In genomic region chr15:99123706-99124451, GRCh38 we compare ENCODE assay signal across 8 cellular contexts. TPM values are rescaled to one million over a fixed set of nuclear protein-coding genes. Genes with fewer than 3 reads are reported as not detected.
A peak's percentile ranks its signal among the peaks of the same experiment; 100 is the strongest.
DNase-seq lines count a peak whose midpoint lies in the region; ATAC-seq, FAIRE-seq and TF ChIP-seq lines count a peak whose summit lies in the region.

No MANE protein-coding gene starts in this region.

- H2BK120ac ChIP-seq in mesenchymal stem cell (ENCODE audit: low read depth, low read length), result peak overlapping the region; percentile 95

- H3K4me3 ChIP-seq in HFF-Myc (replicated peaks; ENCODE audit: low read depth, low read length) (peak overlapping the region; percentile 7), endodermal cell (ENCODE audit: low read length) (no peak overlapping the region), mesenchymal stem cell (ENCODE audit: insufficient read depth in 1 of 2, low read depth in 1 of 2, low read length in 2 of 2) (peak overlapping the region in 1 of 2 experiments; percentile 52), upper lobe of left lung (peak overlapping the region in 3 of 4 donors; percentile 7 to 25 (median 7))

- 54 to 63% methylated on average over 17 to 21 of the region's 21 CpGs for WGBS in endodermal cell (ENCODE audit: insufficient coverage in 1 of 2, insufficient read length in 1 of 2), 2 experiments
- WGBS in mesenchymal stem cell, result 7% methylated on average over 21 of the region's 21 CpGs
- WGBS in upper lobe of left lung, 2 donors, result 19 to 24% methylated on average over 4 to 21 of the region's 21 CpGs

- no peak for TF ChIP-seq CTCF in HFF-Myc (IDR thresholded peaks at IDR 0.05; ENCODE audit: low read depth, low read length, missing control alignments)
- TF ChIP-seq CTCF in endodermal cell (conservative IDR thresholded peaks at IDR 0.05), result no peak
- no peak for TF ChIP-seq CTCF in upper lobe of left lung (IDR thresholded peaks at IDR 0.05)

- H3K79me1 ChIP-seq in mesenchymal stem cell (replicated peaks; ENCODE audit: low read length, poor library complexity, severe bottlenecking), result peaks cover 3% of the 10 kb centered on the region

- H3K36me3 ChIP-seq in endodermal cell (ENCODE audit: control insufficient read depth, insufficient read depth, low read length) (peaks cover 12% of the 10 kb centered on the region), mesenchymal stem cell (ENCODE audit: control insufficient read depth in 1 of 2, insufficient read depth in 2 of 2, low read depth in 1 of 2, low read length in 2 of 2) (peaks cover 6 to 12% of the 10 kb centered on the region in 2 experiments), upper lobe of left lung (peaks cover 0 to 6% (median 0%) of the 10 kb centered on the region in 4 donors)

- peak overlapping the region; percentile 91 for H3K27ac ChIP-seq in endodermal cell (ENCODE audit: low read depth, low read length)
- peak overlapping the region; percentile 99 for H3K27ac ChIP-seq in mesenchymal stem cell (ENCODE audit: low read length, poor library complexity, severe bottlenecking)
- H3K27ac ChIP-seq in upper lobe of left lung, result peak overlapping the region in 3 of 4 donors; percentile 59 to 75 (median 71)

- peaks cover 17% of the 10 kb centered on the region for H3K4me1 Mint-ChIP-seq in endodermal cell

- H3K4me3 Mint-ChIP-seq in endodermal cell, result no peak overlapping the region

- H3K27me3 ChIP-seq in endodermal cell (ENCODE audit: control insufficient read depth, insufficient read depth, low read length, poor library complexity, severe bottlenecking) (no peaks in the 10 kb centered on the region), mesenchymal stem cell (ENCODE audit: control insufficient read depth in 1 of 2, insufficient read depth in 1 of 2, low read length in 2 of 2) (no peaks in the 10 kb centered on the region), upper lobe of left lung (no peaks in the 10 kb centered on the region)

- peak; percentile 98 for FAIRE-seq in A204.1 (lab: Jason Lieb, UNC)

- H3K9me3 Mint-ChIP-seq in endodermal cell, result no peaks in the 10 kb centered on the region

- H3K23ac ChIP-seq in mesenchymal stem cell (ENCODE audit: low read length in 2 of 2), result no peak overlapping the region

- peak; percentile 87 to 94 for ATAC-seq in upper lobe of left lung (ENCODE audit: low FRiP score in 2 of 2)
- no peak for ATAC-seq in HG02852 (IDR thresholded peaks at IDR 0.05; ENCODE audit: unreplicated experiment)

- H3K14ac ChIP-seq in mesenchymal stem cell (ENCODE audit: low read length in 2 of 2), result peak overlapping the region in 1 of 2 experiments; percentile 97

- H3K4me1 ChIP-seq in endodermal cell (ENCODE audit: control insufficient read depth, insufficient read depth, low read length) (peaks cover 14% of the 10 kb centered on the region), mesenchymal stem cell (ENCODE audit: control insufficient read depth, insufficient read depth, low read depth, low read length) (peaks cover 40% of the 10 kb centered on the region), upper lobe of left lung (peaks cover 13 to 25% (median 16%) of the 10 kb centered on the region in 4 donors)

- H3K27me3 Mint-ChIP-seq in endodermal cell (ENCODE audit: insufficient read depth), result no peaks in the 10 kb centered on the region

- H3K36me3 Mint-ChIP-seq in endodermal cell (ENCODE audit: low read depth), result peaks cover 42% of the 10 kb centered on the region

- H2BK15ac ChIP-seq in mesenchymal stem cell (ENCODE audit: low read depth, poor library complexity, severe bottlenecking), result peak overlapping the region; percentile 82

- TF ChIP-seq POLR2A in upper lobe of left lung (IDR thresholded peaks at IDR 0.05) (no peak), erythroblast (IDR thresholded peaks at IDR 0.05; ENCODE audit: low read length) (no peak)

- peak; percentile 96 for DNase-seq in HFF-Myc (ENCODE audit: extremely low read depth, low read depth)
- DNase-seq in RKO (ENCODE audit: low spot score), result peak; percentile 91
- DNase-seq in endodermal cell, result peak; percentile 90
- peak; percentile 99 for DNase-seq in mesenchymal stem cell
- DNase-seq in upper lobe of left lung, result peak; percentile 69 to 90
- no peak for DNase-seq in erythroblast (lab: John Stamatoyannopoulos, UW)

- H4K8ac ChIP-seq in mesenchymal stem cell (ENCODE audit: low read length), result peak overlapping the region; percentile 99

- peak overlapping the region; percentile 87 to 98 for H2BK12ac ChIP-seq in mesenchymal stem cell (ENCODE audit: low read length in 2 of 2)

- H3K9me3 ChIP-seq in endodermal cell (ENCODE audit: control insufficient read depth, low read length), result no peaks in the 10 kb centered on the region
- H3K9me3 ChIP-seq in mesenchymal stem cell (ENCODE audit: control insufficient read depth, low read length), result no peaks in the 10 kb centered on the region
- H3K9me3 ChIP-seq in upper lobe of left lung, result no peaks in the 10 kb centered on the region

- peak overlapping the region; percentile 99 for H4K91ac ChIP-seq in mesenchymal stem cell (ENCODE audit: low read length)

- H3K27ac Mint-ChIP-seq in endodermal cell, result peak overlapping the region; percentile 88

- H2AK5ac ChIP-seq in mesenchymal stem cell (ENCODE audit: low read length, severe bottlenecking), result peak overlapping the region; percentile 73

- no peak for TF ChIP-seq EP300 in upper lobe of left lung (IDR thresholded peaks at IDR 0.05)

- peak overlapping the region; percentile 11 for H3K9ac ChIP-seq in endodermal cell (ENCODE audit: extremely low read depth, low read length, poor library complexity, severe bottlenecking)
- H3K9ac ChIP-seq in mesenchymal stem cell (ENCODE audit: low read length), result peak overlapping the region; percentile 56

- no peak overlapping the region for H2AFZ ChIP-seq in mesenchymal stem cell (ENCODE audit: low read depth, low read length)

- peak overlapping the region; percentile 87 for H3K4me2 ChIP-seq in mesenchymal stem cell (ENCODE audit: low read length, poor library complexity, severe bottlenecking)

- H3K18ac ChIP-seq in mesenchymal stem cell (ENCODE audit: low read depth in 1 of 2, low read length in 2 of 2), result peak overlapping the region; percentile 92 to 99

- H3K4ac ChIP-seq in mesenchymal stem cell (ENCODE audit: low read depth in 1 of 2, low read length in 2 of 2), result peak overlapping the region; percentile 76 to 96

- peak overlapping the region; percentile 96 for H2BK5ac ChIP-seq in mesenchymal stem cell (ENCODE audit: low read depth, low read length, poor library complexity, severe bottlenecking)

RNA-seq across cellular contexts. Expression of gene SYNM, which starts 19.0 kb away (rescaled TPM):
- total RNA-seq in endodermal cell (10 to 100 TPM in 1 of 2 donors, 1 to 10 TPM in 1; 2.3 to 12.5 TPM), upper lobe of left lung (10 to 100 TPM in 5 of 6 donors, 1 to 10 TPM in 1; 8.2 to 50.1 (median 19.1) TPM)
- 2.0 TPM for polyA plus RNA-seq in endodermal cell (2013, experiment 1 of 2)
- polyA plus RNA-seq in endodermal cell (2013, experiment 2 of 2), result 2.5 TPM
- 6.0 TPM for polyA plus RNA-seq in mesenchymal stem cell (2013, experiment 1 of 2)
- 5.7 TPM for polyA plus RNA-seq in mesenchymal stem cell (2013, experiment 2 of 2)

Comparison
In these comparisons a context has a peak if more than half of its experiments do, and no peak if none do; other contexts are left out.
1. DNase-seq: peak in HFF-Myc (single experiment), RKO (single experiment), endodermal cell (single experiment), mesenchymal stem cell (single experiment) and upper lobe of left lung (2 of 2); none in erythroblast (0 of 2).
2. Peak in every context shown above with its lines, with median percentiles within 50 percentile points of each other: H3K27ac ChIP-seq.